15 cellular contexts compared by ENCODE assay signal in genomic region chr16:47310792-47311211, GRCh38.
DNase-seq lines count a peak whose midpoint lies in the region; ATAC-seq and TF ChIP-seq lines count a peak whose summit lies in the region.
"Had no signal": no experiment of that assay in that cellular context is flagged by ENCODE, and none has a peak within 500 bp of the region (broad histone marks: within the 10 kb centered on the region; RNA-seq: fewer than 3 reads in every experiment).

No MANE protein-coding gene starts in this region.

- H3K4me3 ChIP-seq in GM06990 (replicated peaks; ENCODE audit: low read depth, low read length) = no peak overlapping the region

- ATAC-seq in GM19463 (IDR thresholded peaks at IDR 0.05; ENCODE audit: unreplicated experiment) (peak; percentile 62), HG02981 (IDR thresholded peaks at IDR 0.05; ENCODE audit: unreplicated experiment) (peak; percentile 77), GM21447 (IDR thresholded peaks at IDR 0.05; ENCODE audit: unreplicated experiment) (no peak)

- H3K27me3 ChIP-seq in GM06990 (replicated peaks; ENCODE audit: control insufficient read depth, insufficient read depth, low read length) = no peaks in the 10 kb centered on the region

- DNase-seq in GM06990 (ENCODE audit: extremely low read depth, insufficient read length) (peak; percentile 25), NAMALWA (ENCODE audit: low spot score) (peak; percentile 79), RKO (ENCODE audit: low spot score) (no peak)
- DNase-seq in stimulated activated naive CD4-positive, alpha-beta T cell treated with Interleukin-2 at 50 U/mL for 16 hours (lab: John Stamatoyannopoulos, UW) = no peak
- no peak for DNase-seq in effector CD8-positive, alpha-beta T cell (lab: John Stamatoyannopoulos, UW)
- DNase-seq: activated CD4-positive, alpha-beta T cell treated with anti-CD3 and anti-CD28 coated beads for 1 hour; activated naive CD8-positive, alpha-beta T cell treated with anti-CD3 and anti-CD28 coated beads, Interleukin-2, amount 10 ng/mL, durations not matched to agents 7 days and 5 days; activated T-cell treated with anti-CD3 and anti-CD28 coated beads, Interleukin-2, amount 50 U/mL, for 24 hours; foreskin melanocyte; NCI-H146; NCI-H524; substantia nigra had no signal

- no peaks in the 10 kb centered on the region for H3K36me3 ChIP-seq in GM06990 (ENCODE audit: control insufficient read depth, insufficient read depth, low read length)

- TF ChIP-seq CTCF in GM06990 (IDR thresholded peaks at IDR 0.05; ENCODE audit: insufficient read depth, low read length, poor library complexity, severe bottlenecking) = no peak

Comparison
In these comparisons a context has a peak if more than half of its experiments do, and no peak if none do; other contexts are left out.
1. DNase-seq: peak in GM06990 (single experiment) and NAMALWA (single experiment); none in stimulated activated naive CD4-positive, alpha-beta T cell treated with Interleukin-2 at 50 U/mL for 16 hours (single experiment), RKO (single experiment) and effector CD8-positive, alpha-beta T cell (single experiment).